9 cellular contexts compared by ENCODE assay signal in genomic region chr14:88599761-88600439, GRCh38. TPM values are rescaled to one million over a fixed set of nuclear protein-coding genes. Genes with fewer than 3 reads are reported as not detected.
DNase-seq lines count a peak whose midpoint lies in the region; ATAC-seq, FAIRE-seq and TF ChIP-seq lines count a peak whose summit lies in the region.
"Had no signal": no experiment of that assay in that cellular context is flagged by ENCODE, and none has a peak within 500 bp of the region (broad histone marks: within the 10 kb centered on the region; RNA-seq: fewer than 3 reads in every experiment).

No MANE protein-coding gene starts in this region.

- peaks cover 45% of the 10 kb centered on the region for H3K36me3 Mint-ChIP-seq in activated naive CD8-positive, alpha-beta T cell treated with anti-CD3 and anti-CD28 coated beads for 36 hours

- H3K4me3 ChIP-seq in kidney (ENCODE audit: low read length in 2 of 2) (no peak overlapping the region), gastrocnemius medialis (no peak overlapping the region), transverse colon (no peak overlapping the region)

- H3K27ac Mint-ChIP-seq in activated naive CD8-positive, alpha-beta T cell treated with anti-CD3 and anti-CD28 coated beads for 36 hours = peak overlapping the region; percentile 77

- H3K27me3 Mint-ChIP-seq in activated naive CD8-positive, alpha-beta T cell treated with anti-CD3 and anti-CD28 coated beads for 36 hours = no peaks in the 10 kb centered on the region

- no peak for FAIRE-seq in kidney (lab: Jason Lieb, UNC)

- H3K9ac ChIP-seq in kidney (ENCODE audit: low read length in 2 of 2) = no peak overlapping the region

- H3K27me3 ChIP-seq in gastrocnemius medialis (no peaks in the 10 kb centered on the region), transverse colon (no peaks in the 10 kb centered on the region)

- WGBS in transverse colon (ENCODE audit: low coverage in 1 of 2), 2 donors = 81% methylated on average over 9 to 10 of the region's 10 CpGs

- intact Hi-C loops in kidney (cut with DNase I) = no loop called here
- intact Hi-C loops in gastrocnemius medialis (cut with DNase I; ENCODE audit: low total_unique reads) = no loop called here
- intact Hi-C loops in transverse colon (cut with DNase I; ENCODE audit: low total_unique reads) = no loop called here

- H3K9me3 ChIP-seq in kidney (ENCODE audit: control insufficient read depth in 1 of 2, low read length in 2 of 2) = no peaks in the 10 kb centered on the region
- no peaks in the 10 kb centered on the region for H3K9me3 ChIP-seq in gastrocnemius medialis
- H3K9me3 ChIP-seq in transverse colon = no peaks in the 10 kb centered on the region

- TF ChIP-seq POLR2A in gastrocnemius medialis (IDR thresholded peaks at IDR 0.05) (no peak), transverse colon (IDR thresholded peaks at IDR 0.05) (no peak)

- peaks cover 20% of the 10 kb centered on the region for H3K4me1 Mint-ChIP-seq in activated naive CD8-positive, alpha-beta T cell treated with anti-CD3 and anti-CD28 coated beads for 36 hours

- H3K36me3 ChIP-seq in kidney (ENCODE audit: control insufficient read depth in 1 of 2, insufficient read depth in 2 of 2, low read length in 2 of 2) (peaks cover 44 to 57% of the 10 kb centered on the region in 2 donors), gastrocnemius medialis (peaks cover 3 to 81% of the 10 kb centered on the region in 2 donors), transverse colon (peaks cover 0 to 75% (median 37%) of the 10 kb centered on the region in 4 donors)

- peak; percentile 88 for ATAC-seq in GM19397 (IDR thresholded peaks at IDR 0.05; ENCODE audit: unreplicated experiment)
- ATAC-seq in HG03095 (IDR thresholded peaks at IDR 0.05; ENCODE audit: unreplicated experiment) = peak; percentile 87
- no peak for ATAC-seq in gastrocnemius medialis

- peak; percentile 64 for DNase-seq in GM10266 (ENCODE audit: extremely low spot score)
- DNase-seq in activated naive CD8-positive, alpha-beta T cell treated with anti-CD3 and anti-CD28 coated beads for 36 hours = peak; percentile 21
- DNase-seq in cerebellum (ENCODE audit: low spot score) = no peak
- no peak for DNase-seq in kidney
- DNase-seq in gastrocnemius medialis = no peak
- no peak for DNase-seq in transverse colon
- DNase-seq: NCI-H2029 had no signal

- H3K27ac ChIP-seq in kidney (ENCODE audit: low read depth in 2 of 2, low read length in 2 of 2) (no peak overlapping the region), gastrocnemius medialis (no peak overlapping the region), transverse colon (no peak overlapping the region)

- H3K4me1 ChIP-seq in kidney (ENCODE audit: control insufficient read depth in 1 of 2, insufficient read depth in 1 of 2, low read depth in 1 of 2, low read length in 2 of 2) (no peaks in the 10 kb centered on the region), gastrocnemius medialis (no peaks in the 10 kb centered on the region), transverse colon (no peaks in the 10 kb centered on the region)

- no peak for TF ChIP-seq EP300 in transverse colon (IDR thresholded peaks at IDR 0.05; ENCODE audit: low read depth)

- in situ Hi-C loops in gastrocnemius medialis (cut with MboI; ENCODE audit: low sequenced_read_pairs in 4 of 4) = no loop called here
- in situ Hi-C loops in transverse colon (cut with MboI; ENCODE audit: low pct_ligation_motif_present in 1 of 4, low pct_unique_long_range_greater_than_20kb in 1 of 4, low sequenced_read_pairs in 3 of 4) = no loop called here

- no peaks in the 10 kb centered on the region for H3K9me3 Mint-ChIP-seq in activated naive CD8-positive, alpha-beta T cell treated with anti-CD3 and anti-CD28 coated beads for 36 hours

- TF ChIP-seq CTCF in GM10266 (IDR thresholded peaks at IDR 0.05; ENCODE audit: control insufficient read depth, insufficient read depth, low read depth, missing control alignments) (no peak), kidney (IDR thresholded peaks at IDR 0.05; ENCODE audit: borderline replicate concordance, extremely low read depth, insufficient read depth) (no peak), gastrocnemius medialis (IDR thresholded peaks at IDR 0.05 in 4 of 5, conservative IDR thresholded peaks at IDR 0.05 in 1 of 5) (no peak), transverse colon (IDR thresholded peaks at IDR 0.05) (no peak)

- peak overlapping the region; percentile 18 for H3K4me3 Mint-ChIP-seq in activated naive CD8-positive, alpha-beta T cell treated with anti-CD3 and anti-CD28 coated beads for 36 hours

RNA-seq across cellular contexts. Expression of gene ZC3H14, which starts 37.1 kb away (rescaled TPM):
- total RNA-seq in activated naive CD8-positive, alpha-beta T cell treated with anti-CD3 and anti-CD28 coated beads for 36 hours = 10 to 100 TPM; 47.5 to 52.6 TPM
- 76.9 TPM for total RNA-seq in cerebellum
- total RNA-seq in kidney = 49.7 TPM
- polyA plus RNA-seq in kidney (ENCODE audit: insufficient read depth, low read depth, low replicate concordance) = 27.7 TPM
- total RNA-seq in gastrocnemius medialis = 10 to 100 TPM; 34.0 to 49.5 (median 42.4) TPM
- 100 to 1,000 TPM in 1 of 4 donors, 10 to 100 TPM in 3; 29.9 to 103 (median 81.0) TPM for total RNA-seq in transverse colon

RNA-seq across cellular contexts. Expression of gene PTPN21, which starts 45.1 kb away (rescaled TPM):
- total RNA-seq in activated naive CD8-positive, alpha-beta T cell treated with anti-CD3 and anti-CD28 coated beads for 36 hours = under 1 TPM; 0.16 to 0.25 TPM
- total RNA-seq in cerebellum = 13.2 TPM
- 23.2 TPM for total RNA-seq in kidney
- 5.3 TPM for polyA plus RNA-seq in kidney (ENCODE audit: insufficient read depth, low read depth, low replicate concordance)
- total RNA-seq in gastrocnemius medialis = 10 to 100 TPM in 2 of 4 donors, 1 to 10 TPM in 2; 5.6 to 11.1 (median 8.6) TPM
- total RNA-seq in transverse colon = 10 to 100 TPM; 27.8 to 38.5 (median 28.9) TPM

Comparison
In these comparisons a context has a peak if more than half of its experiments do, and no peak if none do; other contexts are left out.
1. DNase-seq: peak in GM10266 (single experiment) and activated naive CD8-positive, alpha-beta T cell treated with anti-CD3 and anti-CD28 coated beads for 36 hours (single experiment); none in cerebellum (single experiment), kidney (single experiment), gastrocnemius medialis (0 of 2) and transverse colon (single experiment).
2. ATAC-seq: peak in GM19397 (single experiment) and HG03095 (single experiment); none in gastrocnemius medialis (0 of 2).
3. RNA of gene PTPN21, which starts 45.1 kb away (total RNA-seq): 27.8 to 38.5 TPM in transverse colon, 23.2 TPM in kidney (single experiment), 13.2 TPM in cerebellum (single experiment) and 5.6 to 11.1 TPM in gastrocnemius medialis; 0.16 to 0.25 TPM in activated naive CD8-positive, alpha-beta T cell treated with anti-CD3 and anti-CD28 coated beads for 36 hours; every median in the first group is over 4 times any median in the second.